Comparison of ENCODE assay signal across 15 cellular contexts in the genomic region with DNA sequence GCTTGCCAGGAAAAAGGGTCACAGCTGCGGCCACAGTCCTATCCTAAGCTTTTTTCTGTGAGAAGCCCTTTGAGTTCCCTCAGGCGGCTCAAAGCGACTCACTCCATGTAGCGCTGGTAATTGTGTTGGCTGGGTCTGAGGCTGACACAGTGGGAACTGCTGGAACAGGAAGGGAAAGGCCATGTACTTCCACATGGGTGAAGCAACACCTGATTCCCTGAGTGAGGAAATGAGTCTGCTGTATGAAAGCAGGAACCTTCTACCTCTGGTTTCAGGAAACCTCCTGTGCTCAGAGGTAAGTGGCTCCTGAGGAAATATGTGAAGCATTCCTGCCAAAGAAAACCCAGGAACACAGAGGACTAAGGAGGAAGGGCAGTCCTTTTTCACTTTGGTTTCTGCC.
"Had no signal": no experiment of that assay in that cellular context is flagged by ENCODE, and none has a peak within 500 bp of the region (broad histone marks: within the 10 kb centered on the region; RNA-seq: fewer than 3 reads in every experiment).

No MANE protein-coding gene starts in this region.

- H3K9ac ChIP-seq: parathyroid adenoma had no signal

- H3K27me3 Mint-ChIP-seq: activated naive CD8-positive, alpha-beta T cell treated with anti-CD3 and anti-CD28 coated beads for 36 hours; central memory CD8-positive, alpha-beta T cell had no signal

- H3K4me3 Mint-ChIP-seq: activated naive CD8-positive, alpha-beta T cell treated with anti-CD3 and anti-CD28 coated beads for 36 hours; activated T-helper 1 cell treated with anti-CD3 and anti-CD28 coated beads, Interleukin-12 subunit alpha, Interleukin-12 subunit beta, Interleukin-2, Interleukin-4 antibody, amounts not matched to agents 30 ng/mL and 10 ng/mL and 1 ng/mL, durations not matched to agents 14 hours and 24 hours and 36 hours; central memory CD8-positive, alpha-beta T cell; T-helper 2 cell treated with Interferon-gamma antibody and Interleukin-4, amounts not matched to agents 5 μg/mL and 100 μg/mL, for 36 hours had no signal

- H3K27ac Mint-ChIP-seq: activated naive CD8-positive, alpha-beta T cell treated with anti-CD3 and anti-CD28 coated beads for 36 hours; activated T-helper 1 cell treated with anti-CD3 and anti-CD28 coated beads, Interleukin-12 subunit alpha, Interleukin-12 subunit beta, Interleukin-2, Interleukin-4 antibody, amounts not matched to agents 30 ng/mL and 10 ng/mL and 1 ng/mL, durations not matched to agents 14 hours and 24 hours and 36 hours; T-helper 2 cell treated with Interferon-gamma antibody and Interleukin-4, amounts not matched to agents 5 μg/mL and 100 μg/mL, for 36 hours had no signal

- H3K27me3 ChIP-seq: body of pancreas, heart left ventricle, stomach, testis, vagina had no signal

- H3K4me3 ChIP-seq: body of pancreas, coronary artery, heart left ventricle, stomach, testis, vagina had no signal

- H3K4me1 ChIP-seq: body of pancreas, heart left ventricle, parathyroid adenoma, stomach, testis, vagina had no signal

- H3K27ac ChIP-seq: body of pancreas, coronary artery, heart left ventricle, parathyroid adenoma, stomach, testis, vagina had no signal

- H3K79me2 ChIP-seq: parathyroid adenoma had no signal

- H3K36me3 ChIP-seq: heart left ventricle, stomach, vagina had no signal

- ATAC-seq: body of pancreas, heart left ventricle, left ventricle myocardium superior had no signal

- H3K36me3 Mint-ChIP-seq: activated naive CD8-positive, alpha-beta T cell treated with anti-CD3 and anti-CD28 coated beads for 36 hours had no signal

- H2AFZ ChIP-seq: parathyroid adenoma had no signal

- H3K9me3 Mint-ChIP-seq: activated naive CD8-positive, alpha-beta T cell treated with anti-CD3 and anti-CD28 coated beads for 36 hours had no signal

- DNase-seq: activated CD4-positive, CD25-positive, alpha-beta regulatory T cell treated with anti-CD3 and anti-CD28 coated beads, Interleukin-2, amount 50 U/mL, for 72 hours; activated naive CD8-positive, alpha-beta T cell treated with anti-CD3 and anti-CD28 coated beads for 36 hours; amygdala; body of pancreas; heart left ventricle; left ventricle myocardium superior; stimulated activated CD4-positive, alpha-beta T cell treated with anti-CD3 and anti-CD28 coated beads, Interleukin-1b, Interleukin-23, amount 100 ng/mL, for 48 hours; stomach; testis had no signal

- H3K9me3 ChIP-seq: body of pancreas, heart left ventricle, stomach, testis, vagina had no signal

- H3K4me1 Mint-ChIP-seq: activated naive CD8-positive, alpha-beta T cell treated with anti-CD3 and anti-CD28 coated beads for 36 hours; central memory CD8-positive, alpha-beta T cell had no signal
